ENCODE assay signal across 1 cellular context in genomic region chr7:69597278-69598076, GRCh38.
A peak's percentile ranks its signal among the peaks of the same experiment; 100 is the strongest.
TF ChIP-seq lines count a peak whose summit lies in the region.

No MANE protein-coding gene starts in this region.

TF ChIP-seq in HepG2, 621 proteins besides CTCF, POLR2A, EP300 and RAD21 (continued from another document and continues in another):
- TF ChIP-seq ZNF687 (CRISPR knock-in tag; IDR thresholded peaks at IDR 0.05) (peak; percentile 63), ZNF276 (CRISPR knock-in tag; IDR thresholded peaks at IDR 0.05; ENCODE audit: low read depth) (no peak), ZNF83 (CRISPR knock-in tag; IDR thresholded peaks at IDR 0.05; ENCODE audit: borderline replicate concordance) (no peak), KLF6 (CRISPR knock-in tag; IDR thresholded peaks at IDR 0.05) (no peak), JDP2 (CRISPR knock-in tag; IDR thresholded peaks at IDR 0.05; ENCODE audit: borderline replicate concordance) (no peak), NFATC3 (CRISPR knock-in tag; IDR thresholded peaks at IDR 0.05) (no peak), ATM (IDR thresholded peaks at IDR 0.05; ENCODE audit: borderline replicate concordance) (no peak), ZBTB20 (CRISPR knock-in tag; IDR thresholded peaks at IDR 0.05; ENCODE audit: borderline replicate concordance, low read depth) (no peak), HDAC2 (CRISPR knock-in tag; IDR thresholded peaks at IDR 0.05) (no peak), TMF1 (CRISPR knock-in tag; IDR thresholded peaks at IDR 0.05; ENCODE audit: low read depth) (no peak), SOX13 (IDR thresholded peaks at IDR 0.05) (no peak), SOX13 (CRISPR knock-in tag; conservative IDR thresholded peaks at IDR 0.05 in 1 of 2, IDR thresholded peaks at IDR 0.05 in 1 of 2) (0 out of 4 replicates have a peak, but pooled peaks of 1 of the 2 experiments have one; percentile 9), SYNCRIP (IDR thresholded peaks at IDR 0.05; ENCODE audit: insufficient read depth, low read depth, low read length) (no peak), HNRNPUL1 (IDR thresholded peaks at IDR 0.05; ENCODE audit: low read depth, low read length) (no peak), ZBTB8A (CRISPR knock-in tag; IDR thresholded peaks at IDR 0.05; ENCODE audit: borderline replicate concordance, low read depth) (no peak), POGZ (CRISPR knock-in tag; IDR thresholded peaks at IDR 0.05) (peak; percentile 16; the same call in 1 of the 2 replicates), ZNF207 (IDR thresholded peaks at IDR 0.05; ENCODE audit: borderline replicate concordance) (no peak), GABPB1 (CRISPR knock-in tag; IDR thresholded peaks at IDR 0.05) (peak; percentile 40; the same call in 1 of the 2 replicates), ZHX1 (CRISPR knock-in tag; IDR thresholded peaks at IDR 0.05; ENCODE audit: low read depth) (no peak), SMAD3 (CRISPR knock-in tag; IDR thresholded peaks at IDR 0.05) (no peak), ZNF589 (CRISPR knock-in tag; conservative IDR thresholded peaks at IDR 0.05) (no peak)
- TF ChIP-seq, protein P1, sequence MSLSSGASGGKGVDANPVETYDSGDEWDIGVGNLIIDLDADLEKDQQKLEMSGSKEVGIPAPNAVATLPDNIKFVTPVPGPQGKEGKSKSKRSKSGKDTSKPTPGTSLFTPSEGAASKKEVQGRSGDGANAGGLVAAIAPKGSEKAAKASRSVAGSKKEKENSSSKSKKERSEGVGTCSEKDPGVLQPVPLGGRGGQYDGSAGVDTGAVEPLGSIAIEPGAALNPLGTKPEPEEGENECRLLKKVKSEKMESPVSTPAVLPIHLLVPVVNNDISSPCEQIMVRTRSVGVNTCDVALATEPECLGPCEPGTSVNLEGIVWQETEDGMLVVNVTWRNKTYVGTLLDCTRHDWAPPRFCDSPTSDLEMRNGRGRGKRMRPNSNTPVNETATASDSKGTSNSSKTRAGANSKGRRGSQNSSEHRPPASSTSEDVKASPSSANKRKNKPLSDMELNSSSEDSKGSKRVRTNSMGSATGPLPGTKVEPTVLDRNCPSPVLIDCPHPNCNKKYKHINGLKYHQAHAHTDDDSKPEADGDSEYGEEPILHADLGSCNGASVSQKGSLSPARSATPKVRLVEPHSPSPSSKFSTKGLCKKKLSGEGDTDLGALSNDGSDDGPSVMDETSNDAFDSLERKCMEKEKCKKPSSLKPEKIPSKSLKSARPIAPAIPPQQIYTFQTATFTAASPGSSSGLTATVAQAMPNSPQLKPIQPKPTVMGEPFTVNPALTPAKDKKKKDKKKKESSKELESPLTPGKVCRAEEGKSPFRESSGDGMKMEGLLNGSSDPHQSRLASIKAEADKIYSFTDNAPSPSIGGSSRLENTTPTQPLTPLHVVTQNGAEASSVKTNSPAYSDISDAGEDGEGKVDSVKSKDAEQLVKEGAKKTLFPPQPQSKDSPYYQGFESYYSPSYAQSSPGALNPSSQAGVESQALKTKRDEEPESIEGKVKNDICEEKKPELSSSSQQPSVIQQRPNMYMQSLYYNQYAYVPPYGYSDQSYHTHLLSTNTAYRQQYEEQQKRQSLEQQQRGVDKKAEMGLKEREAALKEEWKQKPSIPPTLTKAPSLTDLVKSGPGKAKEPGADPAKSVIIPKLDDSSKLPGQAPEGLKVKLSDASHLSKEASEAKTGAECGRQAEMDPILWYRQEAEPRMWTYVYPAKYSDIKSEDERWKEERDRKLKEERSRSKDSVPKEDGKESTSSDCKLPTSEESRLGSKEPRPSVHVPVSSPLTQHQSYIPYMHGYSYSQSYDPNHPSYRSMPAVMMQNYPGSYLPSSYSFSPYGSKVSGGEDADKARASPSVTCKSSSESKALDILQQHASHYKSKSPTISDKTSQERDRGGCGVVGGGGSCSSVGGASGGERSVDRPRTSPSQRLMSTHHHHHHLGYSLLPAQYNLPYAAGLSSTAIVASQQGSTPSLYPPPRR (CRISPR knock-in tag; IDR thresholded peaks at IDR 0.05; ENCODE audit: borderline replicate concordance), result no peak
- TF ChIP-seq, protein P2, sequence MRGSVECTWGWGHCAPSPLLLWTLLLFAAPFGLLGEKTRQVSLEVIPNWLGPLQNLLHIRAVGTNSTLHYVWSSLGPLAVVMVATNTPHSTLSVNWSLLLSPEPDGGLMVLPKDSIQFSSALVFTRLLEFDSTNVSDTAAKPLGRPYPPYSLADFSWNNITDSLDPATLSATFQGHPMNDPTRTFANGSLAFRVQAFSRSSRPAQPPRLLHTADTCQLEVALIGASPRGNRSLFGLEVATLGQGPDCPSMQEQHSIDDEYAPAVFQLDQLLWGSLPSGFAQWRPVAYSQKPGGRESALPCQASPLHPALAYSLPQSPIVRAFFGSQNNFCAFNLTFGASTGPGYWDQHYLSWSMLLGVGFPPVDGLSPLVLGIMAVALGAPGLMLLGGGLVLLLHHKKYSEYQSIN (CRISPR knock-in tag; IDR thresholded peaks at IDR 0.05; ENCODE audit: borderline replicate concordance), result no peak
- TF ChIP-seq, protein P3, sequence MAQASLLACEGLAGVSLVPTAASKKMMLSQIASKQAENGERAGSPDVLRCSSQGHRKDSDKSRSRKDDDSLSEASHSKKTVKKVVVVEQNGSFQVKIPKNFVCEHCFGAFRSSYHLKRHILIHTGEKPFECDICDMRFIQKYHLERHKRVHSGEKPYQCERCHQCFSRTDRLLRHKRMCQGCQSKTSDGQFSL (CRISPR knock-in tag; IDR thresholded peaks at IDR 0.05), result no peak
- TF ChIP-seq, protein P4, sequence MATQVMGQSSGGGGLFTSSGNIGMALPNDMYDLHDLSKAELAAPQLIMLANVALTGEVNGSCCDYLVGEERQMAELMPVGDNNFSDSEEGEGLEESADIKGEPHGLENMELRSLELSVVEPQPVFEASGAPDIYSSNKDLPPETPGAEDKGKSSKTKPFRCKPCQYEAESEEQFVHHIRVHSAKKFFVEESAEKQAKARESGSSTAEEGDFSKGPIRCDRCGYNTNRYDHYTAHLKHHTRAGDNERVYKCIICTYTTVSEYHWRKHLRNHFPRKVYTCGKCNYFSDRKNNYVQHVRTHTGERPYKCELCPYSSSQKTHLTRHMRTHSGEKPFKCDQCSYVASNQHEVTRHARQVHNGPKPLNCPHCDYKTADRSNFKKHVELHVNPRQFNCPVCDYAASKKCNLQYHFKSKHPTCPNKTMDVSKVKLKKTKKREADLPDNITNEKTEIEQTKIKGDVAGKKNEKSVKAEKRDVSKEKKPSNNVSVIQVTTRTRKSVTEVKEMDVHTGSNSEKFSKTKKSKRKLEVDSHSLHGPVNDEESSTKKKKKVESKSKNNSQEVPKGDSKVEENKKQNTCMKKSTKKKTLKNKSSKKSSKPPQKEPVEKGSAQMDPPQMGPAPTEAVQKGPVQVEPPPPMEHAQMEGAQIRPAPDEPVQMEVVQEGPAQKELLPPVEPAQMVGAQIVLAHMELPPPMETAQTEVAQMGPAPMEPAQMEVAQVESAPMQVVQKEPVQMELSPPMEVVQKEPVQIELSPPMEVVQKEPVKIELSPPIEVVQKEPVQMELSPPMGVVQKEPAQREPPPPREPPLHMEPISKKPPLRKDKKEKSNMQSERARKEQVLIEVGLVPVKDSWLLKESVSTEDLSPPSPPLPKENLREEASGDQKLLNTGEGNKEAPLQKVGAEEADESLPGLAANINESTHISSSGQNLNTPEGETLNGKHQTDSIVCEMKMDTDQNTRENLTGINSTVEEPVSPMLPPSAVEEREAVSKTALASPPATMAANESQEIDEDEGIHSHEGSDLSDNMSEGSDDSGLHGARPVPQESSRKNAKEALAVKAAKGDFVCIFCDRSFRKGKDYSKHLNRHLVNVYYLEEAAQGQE (IDR thresholded peaks at IDR 0.05; ENCODE audit: borderline replicate concordance in 1 of 2, low read depth in 1 of 2, low read length in 2 of 2), result no peak
- TF ChIP-seq, protein P5, sequence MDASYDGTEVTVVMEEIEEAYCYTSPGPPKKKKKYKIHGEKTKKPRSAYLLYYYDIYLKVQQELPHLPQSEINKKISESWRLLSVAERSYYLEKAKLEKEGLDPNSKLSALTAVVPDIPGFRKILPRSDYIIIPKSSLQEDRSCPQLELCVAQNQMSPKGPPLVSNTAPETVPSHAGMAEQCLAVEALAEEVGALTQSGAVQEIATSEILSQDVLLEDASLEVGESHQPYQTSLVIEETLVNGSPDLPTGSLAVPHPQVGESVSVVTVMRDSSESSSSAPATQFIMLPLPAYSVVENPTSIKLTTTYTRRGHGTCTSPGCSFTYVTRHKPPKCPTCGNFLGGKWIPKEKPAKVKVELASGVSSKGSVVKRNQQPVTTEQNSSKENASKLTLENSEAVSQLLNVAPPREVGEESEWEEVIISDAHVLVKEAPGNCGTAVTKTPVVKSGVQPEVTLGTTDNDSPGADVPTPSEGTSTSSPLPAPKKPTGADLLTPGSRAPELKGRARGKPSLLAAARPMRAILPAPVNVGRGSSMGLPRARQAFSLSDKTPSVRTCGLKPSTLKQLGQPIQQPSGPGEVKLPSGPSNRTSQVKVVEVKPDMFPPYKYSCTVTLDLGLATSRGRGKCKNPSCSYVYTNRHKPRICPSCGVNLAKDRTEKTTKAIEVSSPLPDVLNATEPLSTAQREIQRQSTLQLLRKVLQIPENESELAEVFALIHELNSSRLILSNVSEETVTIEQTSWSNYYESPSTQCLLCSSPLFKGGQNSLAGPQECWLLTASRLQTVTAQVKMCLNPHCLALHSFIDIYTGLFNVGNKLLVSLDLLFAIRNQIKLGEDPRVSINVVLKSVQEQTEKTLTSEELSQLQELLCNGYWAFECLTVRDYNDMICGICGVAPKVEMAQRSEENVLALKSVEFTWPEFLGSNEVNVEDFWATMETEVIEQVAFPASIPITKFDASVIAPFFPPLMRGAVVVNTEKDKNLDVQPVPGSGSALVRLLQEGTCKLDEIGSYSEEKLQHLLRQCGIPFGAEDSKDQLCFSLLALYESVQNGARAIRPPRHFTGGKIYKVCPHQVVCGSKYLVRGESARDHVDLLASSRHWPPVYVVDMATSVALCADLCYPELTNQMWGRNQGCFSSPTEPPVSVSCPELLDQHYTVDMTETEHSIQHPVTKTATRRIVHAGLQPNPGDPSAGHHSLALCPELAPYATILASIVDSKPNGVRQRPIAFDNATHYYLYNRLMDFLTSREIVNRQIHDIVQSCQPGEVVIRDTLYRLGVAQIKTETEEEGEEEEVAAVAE (CRISPR knock-in tag; IDR thresholded peaks at IDR 0.05; ENCODE audit: borderline replicate concordance), result no peak
- TF ChIP-seq, protein P6, sequence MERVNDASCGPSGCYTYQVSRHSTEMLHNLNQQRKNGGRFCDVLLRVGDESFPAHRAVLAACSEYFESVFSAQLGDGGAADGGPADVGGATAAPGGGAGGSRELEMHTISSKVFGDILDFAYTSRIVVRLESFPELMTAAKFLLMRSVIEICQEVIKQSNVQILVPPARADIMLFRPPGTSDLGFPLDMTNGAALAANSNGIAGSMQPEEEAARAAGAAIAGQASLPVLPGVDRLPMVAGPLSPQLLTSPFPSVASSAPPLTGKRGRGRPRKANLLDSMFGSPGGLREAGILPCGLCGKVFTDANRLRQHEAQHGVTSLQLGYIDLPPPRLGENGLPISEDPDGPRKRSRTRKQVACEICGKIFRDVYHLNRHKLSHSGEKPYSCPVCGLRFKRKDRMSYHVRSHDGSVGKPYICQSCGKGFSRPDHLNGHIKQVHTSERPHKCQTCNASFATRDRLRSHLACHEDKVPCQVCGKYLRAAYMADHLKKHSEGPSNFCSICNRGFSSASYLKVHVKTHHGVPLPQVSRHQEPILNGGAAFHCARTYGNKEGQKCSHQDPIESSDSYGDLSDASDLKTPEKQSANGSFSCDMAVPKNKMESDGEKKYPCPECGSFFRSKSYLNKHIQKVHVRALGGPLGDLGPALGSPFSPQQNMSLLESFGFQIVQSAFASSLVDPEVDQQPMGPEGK (CRISPR knock-in tag; IDR thresholded peaks at IDR 0.05), result peak; percentile 40; the same call in 1 of the 2 replicates
